In genomic region chr2:6915399-6915798, GRCh38 we compare ENCODE assay signal across 18 cellular contexts. TPM values are rescaled to one million over a fixed set of nuclear protein-coding genes. Genes with fewer than 3 reads are reported as not detected.
DNase-seq lines count a peak whose midpoint lies in the region; ATAC-seq, FAIRE-seq and TF ChIP-seq lines count a peak whose summit lies in the region.
"Had no signal": no experiment of that assay in that cellular context is flagged by ENCODE, and none has a peak within 500 bp of the region (broad histone marks: within the 10 kb centered on the region; RNA-seq: fewer than 3 reads in every experiment).

No MANE protein-coding gene starts in this region.

- H3K4me2 ChIP-seq in HepG2 (ENCODE audit: low read depth, low read length) = 0 out of 2 replicates have a peak overlapping the region, but pooled peaks have one; percentile 3

- no peak overlapping the region for H3K4me3 ChIP-seq in HepG2 (replicated peaks in 1 of 3; ENCODE audit: insufficient read depth in 1 of 3, low read depth in 2 of 3, low read length in 3 of 3)
- no peak overlapping the region for H3K4me3 ChIP-seq in right lobe of liver
- H3K4me3 ChIP-seq: left lung, ovary had no signal

- H3K27ac ChIP-seq in HepG2 (ENCODE audit: extremely low read length, insufficient read depth, low read length) (no peak overlapping the region), right lobe of liver (no peak overlapping the region)
- H3K27ac ChIP-seq: foreskin keratinocyte, left lung, ovary had no signal

- no peaks in the 10 kb centered on the region for H3K27me3 Mint-ChIP-seq in activated T-helper 17 cell treated with anti-CD3 and anti-CD28 coated beads, Interleukin-2, amount 50 U/mL, for 72 hours
- H3K27me3 Mint-ChIP-seq in type B pancreatic cell = no peaks in the 10 kb centered on the region

- no peak for ATAC-seq in HepG2
- no peak for ATAC-seq in right lobe of liver
- ATAC-seq in activated T-helper 17 cell treated with anti-CD3 and anti-CD28 coated beads, Interleukin-2, amount 50 U/mL, for 72 hours (replicated peaks) = no peak
- no peak for ATAC-seq in GM18868 (IDR thresholded peaks at IDR 0.05; ENCODE audit: unreplicated experiment)
- ATAC-seq in HG03521 (IDR thresholded peaks at IDR 0.05; ENCODE audit: unreplicated experiment) = no peak
- ATAC-seq: left lung had no signal

- intact Hi-C loops in HepG2 (cut with micrococcal nuclease; ENCODE audit: unreplicated experiment) = loop anchor here (2.0 kb wide), 1 partner anchor 17 kb away; no protein-coding TSS in a partner anchor
- intact Hi-C loops in right lobe of liver (cut with DNase I) = no loop called here

- TF ChIP-seq EP300 in HepG2 (IDR thresholded peaks at IDR 0.05; ENCODE audit: low read depth in 2 of 2, low read length in 2 of 2) = no peak
- TF ChIP-seq EP300 in HepG2 (CRISPR knock-in tag; IDR thresholded peaks at IDR 0.05; ENCODE audit: borderline replicate concordance) = no peak

- TF ChIP-seq CTCF in HepG2 (CRISPR knock-in tag; IDR thresholded peaks at IDR 0.05) (no peak), right lobe of liver (IDR thresholded peaks at IDR 0.05) (no peak), type B pancreatic cell (conservative IDR thresholded peaks at IDR 0.05) (no peak)

- no peak for FAIRE-seq in HepG2 (lab: Jason Lieb, UNC)
- FAIRE-seq: colon had no signal

- H2AFZ ChIP-seq in HepG2 (ENCODE audit: low read length) = no peak overlapping the region

- H4K20me1 ChIP-seq in HepG2 (ENCODE audit: insufficient read depth, low read length) = peaks cover 5% of the 10 kb centered on the region; the same call in 1 of the 2 replicates

- DNase-seq in HepG2 (ENCODE audit: low spot score) = peak; percentile 75
- no peak for DNase-seq in right lobe of liver
- peak; percentile 33 for DNase-seq in iPS-NIHi11 (ENCODE audit: low spot score)
- DNase-seq in type B pancreatic cell (ENCODE audit: extremely low spot score, unreplicated experiment) = no peak
- no peak for DNase-seq in central memory CD4-positive, alpha-beta T cell
- DNase-seq: HFFc6, left lung, NCI-H187 treated with DMSO at 0.1 percent for 48 hours, NCI-H345, ovary, SHP77 treated with DMSO at 0.1 percent for 48 hours, T-helper 2 cell had no signal

- no peak overlapping the region for H3K9ac ChIP-seq in HepG2 (ENCODE audit: insufficient read depth, low read depth, low read length)

- H3K36me3 Mint-ChIP-seq in activated T-helper 17 cell treated with anti-CD3 and anti-CD28 coated beads, Interleukin-2, amount 50 U/mL, for 72 hours (ENCODE audit: low read depth) = peaks cover 7% of the 10 kb centered on the region
- peaks cover 12% of the 10 kb centered on the region for H3K36me3 Mint-ChIP-seq in type B pancreatic cell

- CTCF ChIA-PET in HepG2 (lab: Yijun Ruan, JAX; ENCODE audit: low intra/inter-chr PET ratio, low total read pairs) = no interaction called here

- H3K36me3 ChIP-seq in HepG2 (replicated peaks in 1 of 2; ENCODE audit: control insufficient read depth in 1 of 2, insufficient read depth in 2 of 2, low read length in 2 of 2) (no peaks in the 10 kb centered on the region), right lobe of liver (no peaks in the 10 kb centered on the region)
- H3K36me3 ChIP-seq: left lung, ovary had no signal

- peaks cover 4% of the 10 kb centered on the region for H3K79me2 ChIP-seq in HepG2 (ENCODE audit: insufficient read depth, low read length)

- BruUV-seq in HepG2 (replicated peaks; lab: Mats Ljungman, UMichigan) = no TSS peak

- TF ChIP-seq RAD21 in HepG2 (CRISPR knock-in tag; IDR thresholded peaks at IDR 0.05) = no peak

- no peaks in the 10 kb centered on the region for H3K9me3 Mint-ChIP-seq in activated T-helper 17 cell treated with anti-CD3 and anti-CD28 coated beads, Interleukin-2, amount 50 U/mL, for 72 hours
- H3K9me3 Mint-ChIP-seq in type B pancreatic cell = no peaks in the 10 kb centered on the region

- POLR2A ChIA-PET in HepG2 (lab: Yijun Ruan, JAX) = interaction anchor here (1.6 kb wide), 1 partner anchor 43 kb away, joined by 4 read pairs; no protein-coding TSS in a partner anchor

- in situ Hi-C loops in HepG2 (cut with HindIII; ENCODE audit: extremely low pct_ligation_motif_present, low pct_unique_long_range_greater_than_20kb) = no loop called here

- H3K27me3 ChIP-seq in HepG2 (ENCODE audit: control insufficient read depth in 1 of 2, insufficient read depth in 2 of 2, low read length in 2 of 2) (peaks cover 1 to 24% of the 10 kb centered on the region in 2 experiments; a peak in 2 of 5 replicates), right lobe of liver (no peaks in the 10 kb centered on the region)
- H3K27me3 ChIP-seq: foreskin keratinocyte, left lung, ovary had no signal

- WGBS in HepG2 (ENCODE audit: low lambda C conversion rate) = 8% methylated on average over 2 of the region's 2 CpGs
- WGBS in right lobe of liver (ENCODE audit: insufficient coverage, low coverage, low lambda C conversion rate, missing lambda C conversion rate) = no CpG with 5 or more reads among the region's 2 CpGs

- H3K4me1 Mint-ChIP-seq in activated T-helper 17 cell treated with anti-CD3 and anti-CD28 coated beads, Interleukin-2, amount 50 U/mL, for 72 hours = peaks cover 42% of the 10 kb centered on the region
- peaks cover 12% of the 10 kb centered on the region for H3K4me1 Mint-ChIP-seq in type B pancreatic cell (ENCODE audit: unreplicated experiment)

- no peak for TF ChIP-seq POLR2A in HepG2 (IDR thresholded peaks at IDR 0.05; ENCODE audit: insufficient read depth in 1 of 2, low read depth in 2 of 2, low read length in 2 of 2)
- no peak for TF ChIP-seq POLR2A in right lobe of liver (IDR thresholded peaks at IDR 0.05)

- H3K27ac Mint-ChIP-seq in activated T-helper 17 cell treated with anti-CD3 and anti-CD28 coated beads, Interleukin-2, amount 50 U/mL, for 72 hours = no peak overlapping the region
- no peak overlapping the region for H3K27ac Mint-ChIP-seq in type B pancreatic cell
- H3K27ac Mint-ChIP-seq: HFFc6 had no signal

- peak overlapping the region; percentile 62 for H3K4me3 Mint-ChIP-seq in activated T-helper 17 cell treated with anti-CD3 and anti-CD28 coated beads, Interleukin-2, amount 50 U/mL, for 72 hours
- H3K4me3 Mint-ChIP-seq in type B pancreatic cell = peak overlapping the region; percentile 32
- H3K4me3 Mint-ChIP-seq: HFFc6 had no signal

- H3K4me1 ChIP-seq in HepG2 (ENCODE audit: insufficient read depth, low read length) (peaks cover 56% of the 10 kb centered on the region), right lobe of liver (peaks cover 0 to 5% (median 2%) of the 10 kb centered on the region in 4 donors)
- H3K4me1 ChIP-seq: foreskin keratinocyte had no signal

- H3K9me3 ChIP-seq in HepG2 (ENCODE audit: low read length) = no peaks in the 10 kb centered on the region
- H3K9me3 ChIP-seq in right lobe of liver = no peaks in the 10 kb centered on the region
- H3K9me3 ChIP-seq: left lung, ovary had no signal

RNA-seq across cellular contexts. Expression of gene RNF144A, which starts 1.8 kb away (rescaled TPM):
- total RNA-seq in HepG2 (2016; rRNA removed; fragmentation: Illumina TruSeq; extraction: Trizol) (16.5 and 20.8 TPM in 2 replicates), right lobe of liver (1 to 10 TPM; 1.2 to 3.2 (median 2.0) TPM), type B pancreatic cell (ENCODE audit: low replicate concordance) (23.2 and 35.6 TPM in 2 replicates)
- 12.0 and 16.8 TPM in 2 replicates for total RNA-seq in HepG2 (2016; cell fraction: cytosol; rRNA removed; fragmentation: Illumina TruSeq; extraction: Trizol; ENCODE audit: low read depth)
- 16.0 and 19.8 TPM in 2 replicates for total RNA-seq in HepG2 (2016; cell fraction: insoluble cytoplasmic fraction; rRNA removed; fragmentation: Illumina TruSeq; extraction: Trizol)
- 19.8 and 25.4 TPM in 2 replicates for total RNA-seq in HepG2 (2016; cell fraction: membrane; rRNA removed; fragmentation: Illumina TruSeq; extraction: Trizol)
- 21.0 and 24.6 TPM in 2 replicates for total RNA-seq in HepG2 (2016; cell fraction: nucleus; rRNA removed; fragmentation: Illumina TruSeq; extraction: Trizol)
- polyA plus RNA-seq in HepG2 (2011; rRNA removed) = 13.2 and 13.9 TPM in 2 replicates
- 11.3 and 13.1 TPM in 2 replicates for polyA plus RNA-seq in HepG2 (2011; cell fraction: cytosol; rRNA removed)
- polyA plus RNA-seq in HepG2 (2011; cell fraction: nucleus; rRNA removed) = 14.7 and 16.7 TPM in 2 replicates
- 3.4 and 4.4 TPM in 2 replicates for polyA plus RNA-seq in HepG2 (2012)
- polyA plus RNA-seq in HepG2 (2016; cell fraction: cytosol; fragmentation: Illumina TruSeq; extraction: Trizol; ENCODE audit: low read depth) = 6.8 and 7.8 TPM in 2 replicates
- polyA plus RNA-seq in HepG2 (2016; cell fraction: insoluble cytoplasmic fraction; fragmentation: Illumina TruSeq; extraction: Trizol; ENCODE audit: low read depth) = 17.5 and 19.7 TPM in 2 replicates
- 10.7 and 11.4 TPM in 2 replicates for polyA plus RNA-seq in HepG2 (2016; cell fraction: membrane; fragmentation: Illumina TruSeq; extraction: Trizol; ENCODE audit: low read depth)
- 15.5 and 16.5 TPM in 2 replicates for polyA plus RNA-seq in HepG2 (2016; cell fraction: nucleus; fragmentation: Illumina TruSeq; extraction: Trizol; ENCODE audit: insufficient read depth, low read depth)
- 0.12 and 37.2 TPM in 2 replicates for polyA minus RNA-seq in HepG2 (2011; rRNA and poly(A)+ RNA removed; ENCODE audit: low replicate concordance)
- polyA minus RNA-seq in HepG2 (2011; cell fraction: cytosol; rRNA and poly(A)+ RNA removed) = 17.1 and 17.7 TPM in 2 replicates
- polyA minus RNA-seq in HepG2 (2011; cell fraction: nucleus; rRNA and poly(A)+ RNA removed) = 29.2 and 36.2 TPM in 2 replicates
- 10 to 100 TPM; 13.6 to 29.2 TPM for total RNA-seq in activated T-helper 17 cell treated with anti-CD3 and anti-CD28 coated beads, Interleukin-2, amount 50 U/mL, for 72 hours
- total RNA-seq: HFFc6 had no signal

RNA-seq across cellular contexts. Expression of gene RSAD2, which starts 37.8 kb away (rescaled TPM):
- total RNA-seq in HepG2 (2016; rRNA removed; fragmentation: Illumina TruSeq; extraction: Trizol) (0.06 and 0.11 TPM in 2 replicates), right lobe of liver (1 to 10 TPM in 4 of 6 experiments, under 1 TPM in 2; 0.37 to 2.7 (median 1.1) TPM), type B pancreatic cell (ENCODE audit: low replicate concordance) (3.3 and 3.4 TPM in 2 replicates)
- total RNA-seq in HepG2 (2016; cell fraction: cytosol; rRNA removed; fragmentation: Illumina TruSeq; extraction: Trizol; ENCODE audit: low read depth) = 0.09 and 0.10 TPM in 2 replicates
- total RNA-seq in HepG2 (2016; cell fraction: insoluble cytoplasmic fraction; rRNA removed; fragmentation: Illumina TruSeq; extraction: Trizol) = not detected in 2 replicates
- not detected in 2 replicates for total RNA-seq in HepG2 (2016; cell fraction: membrane; rRNA removed; fragmentation: Illumina TruSeq; extraction: Trizol)
- 0.25 TPM in 1 of 2 replicates, not detected in the other for total RNA-seq in HepG2 (2016; cell fraction: nucleus; rRNA removed; fragmentation: Illumina TruSeq; extraction: Trizol)
- not detected in 2 replicates for polyA plus RNA-seq in HepG2 (2011; rRNA removed)
- polyA plus RNA-seq in HepG2 (2011; cell fraction: cytosol; rRNA removed) = not detected in 2 replicates
- polyA plus RNA-seq in HepG2 (2011; cell fraction: nucleus; rRNA removed) = not detected in 2 replicates
- polyA plus RNA-seq in HepG2 (2012) = not detected in 2 replicates
- polyA plus RNA-seq in HepG2 (2016; cell fraction: cytosol; fragmentation: Illumina TruSeq; extraction: Trizol; ENCODE audit: low read depth) = not detected in 2 replicates
- not detected in 2 replicates for polyA plus RNA-seq in HepG2 (2016; cell fraction: insoluble cytoplasmic fraction; fragmentation: Illumina TruSeq; extraction: Trizol; ENCODE audit: low read depth)
- polyA plus RNA-seq in HepG2 (2016; cell fraction: membrane; fragmentation: Illumina TruSeq; extraction: Trizol; ENCODE audit: low read depth) = not detected in 2 replicates
- polyA plus RNA-seq in HepG2 (2016; cell fraction: nucleus; fragmentation: Illumina TruSeq; extraction: Trizol; ENCODE audit: insufficient read depth, low read depth) = not detected in 2 replicates
- 0.04 and 0.09 TPM in 2 replicates for polyA minus RNA-seq in HepG2 (2011; rRNA and poly(A)+ RNA removed; ENCODE audit: low replicate concordance)
- not detected in 2 replicates for polyA minus RNA-seq in HepG2 (2011; cell fraction: cytosol; rRNA and poly(A)+ RNA removed)
- polyA minus RNA-seq in HepG2 (2011; cell fraction: nucleus; rRNA and poly(A)+ RNA removed) = not detected in 2 replicates
- total RNA-seq in activated T-helper 17 cell treated with anti-CD3 and anti-CD28 coated beads, Interleukin-2, amount 50 U/mL, for 72 hours = 1 to 10 TPM; 2.8 to 4.5 TPM
- total RNA-seq: HFFc6 had no signal
- polyA plus RNA-seq: AG04450 had no signal

RNA-seq across cellular contexts. Expression of gene CMPK2, which starts 49.7 kb away (rescaled TPM):
- total RNA-seq in HepG2 (2016; rRNA removed; fragmentation: Illumina TruSeq; extraction: Trizol) (0.58 and 1.0 TPM in 2 replicates), right lobe of liver (1 to 10 TPM; 1.9 to 5.1 (median 3.8) TPM), type B pancreatic cell (ENCODE audit: low replicate concordance) (4.4 and 7.2 TPM in 2 replicates)
- total RNA-seq in HepG2 (2016; cell fraction: cytosol; rRNA removed; fragmentation: Illumina TruSeq; extraction: Trizol; ENCODE audit: low read depth) = 0.10 and 0.35 TPM in 2 replicates
- total RNA-seq in HepG2 (2016; cell fraction: insoluble cytoplasmic fraction; rRNA removed; fragmentation: Illumina TruSeq; extraction: Trizol) = 0.88 and 0.89 TPM in 2 replicates
- total RNA-seq in HepG2 (2016; cell fraction: membrane; rRNA removed; fragmentation: Illumina TruSeq; extraction: Trizol) = 0.34 and 0.48 TPM in 2 replicates
- total RNA-seq in HepG2 (2016; cell fraction: nucleus; rRNA removed; fragmentation: Illumina TruSeq; extraction: Trizol) = 0.34 and 0.44 TPM in 2 replicates
- 0.04 and 0.16 TPM in 2 replicates for polyA plus RNA-seq in HepG2 (2011; rRNA removed)
- polyA plus RNA-seq in HepG2 (2011; cell fraction: cytosol; rRNA removed) = 0.05 and 0.08 TPM in 2 replicates
- polyA plus RNA-seq in HepG2 (2011; cell fraction: nucleus; rRNA removed) = not detected in 2 replicates
- polyA plus RNA-seq in HepG2 (2012) = 0.20 TPM in 1 of 2 replicates, not detected in the other
- 0.07 and 0.27 TPM in 2 replicates for polyA plus RNA-seq in HepG2 (2016; cell fraction: cytosol; fragmentation: Illumina TruSeq; extraction: Trizol; ENCODE audit: low read depth)
- polyA plus RNA-seq in HepG2 (2016; cell fraction: insoluble cytoplasmic fraction; fragmentation: Illumina TruSeq; extraction: Trizol; ENCODE audit: low read depth) = 0.84 and 1.0 TPM in 2 replicates
- 0.23 and 0.33 TPM in 2 replicates for polyA plus RNA-seq in HepG2 (2016; cell fraction: membrane; fragmentation: Illumina TruSeq; extraction: Trizol; ENCODE audit: low read depth)
- polyA plus RNA-seq in HepG2 (2016; cell fraction: nucleus; fragmentation: Illumina TruSeq; extraction: Trizol; ENCODE audit: insufficient read depth, low read depth) = 0.55 and 0.74 TPM in 2 replicates
- 0.28 TPM in 1 of 2 replicates, not detected in the other for polyA minus RNA-seq in HepG2 (2011; rRNA and poly(A)+ RNA removed; ENCODE audit: low replicate concordance)
- not detected in 2 replicates for polyA minus RNA-seq in HepG2 (2011; cell fraction: cytosol; rRNA and poly(A)+ RNA removed)
- 0.77 TPM in 1 of 2 replicates, not detected in the other for polyA minus RNA-seq in HepG2 (2011; cell fraction: nucleus; rRNA and poly(A)+ RNA removed)
- 1 to 10 TPM; 2.0 to 2.6 TPM for total RNA-seq in activated T-helper 17 cell treated with anti-CD3 and anti-CD28 coated beads, Interleukin-2, amount 50 U/mL, for 72 hours
- total RNA-seq: HFFc6 had no signal
- polyA plus RNA-seq: AG04450 had no signal

Comparison
In these comparisons a context has a peak if more than half of its experiments do, and no peak if none do; other contexts are left out.
1. DNase-seq: peak in HepG2 (single experiment) and iPS-NIHi11 (single experiment); none in right lobe of liver (0 of 3), type B pancreatic cell (single experiment) and central memory CD4-positive, alpha-beta T cell (single experiment).